Comparison of ENCODE assay signal across 13 cellular contexts in genomic region chr5:139666551-139666950, GRCh38. TPM values are rescaled to one million over a fixed set of nuclear protein-coding genes. Genes with fewer than 3 reads are reported as not detected.
DNase-seq lines count a peak whose midpoint lies in the region; ATAC-seq and TF ChIP-seq lines count a peak whose summit lies in the region.
"Had no signal": no experiment of that assay in that cellular context is flagged by ENCODE, and none has a peak within 500 bp of the region (broad histone marks: within the 10 kb centered on the region; RNA-seq: fewer than 3 reads in every experiment).

No MANE protein-coding gene starts in this region.

- H3K4me3 ChIP-seq in CD8-positive, alpha-beta memory T cell (ENCODE audit: low read length) = no peak overlapping the region
- H3K4me3 ChIP-seq in OCI-LY3 (ENCODE audit: low read length) (no peak overlapping the region), esophagus squamous epithelium (no peak overlapping the region), gastrocnemius medialis (no peak overlapping the region)
- H3K4me3 ChIP-seq: upper lobe of right lung had no signal

- H3K79me2 ChIP-seq in OCI-LY3 (ENCODE audit: low read length) = peaks cover 100% of the 10 kb centered on the region

- H4K20me1 ChIP-seq in OCI-LY3 (ENCODE audit: insufficient read depth, low read length) = peaks cover 47% of the 10 kb centered on the region

- no TSS peak for BruUV-seq in Calu3 (replicated peaks; lab: Mats Ljungman, UMichigan)

- in situ Hi-C loops in gastrocnemius medialis (cut with MboI; ENCODE audit: low sequenced_read_pairs in 4 of 4) = no loop called here

- no peak overlapping the region for H2AFZ ChIP-seq in OCI-LY3 (ENCODE audit: low read depth, low read length)

- no peaks in the 10 kb centered on the region for H3K9me3 Mint-ChIP-seq in CD8-positive, alpha-beta memory T cell
- H3K9me3 Mint-ChIP-seq in Calu3 (ENCODE audit: low read depth, unreplicated experiment) = no peaks in the 10 kb centered on the region
- H3K9me3 Mint-ChIP-seq: T-helper 1 cell treated with Interleukin-12 subunit alpha and Interleukin-12 subunit beta and Interleukin-4 antibody, amounts not matched to agents 30 μg/mL and 1 μg/mL, for 36 hours had no signal

- H3K4me1 ChIP-seq in CD8-positive, alpha-beta memory T cell (ENCODE audit: insufficient read depth, low read length) = peaks cover 52% of the 10 kb centered on the region
- peaks cover 98% of the 10 kb centered on the region for H3K4me1 ChIP-seq in OCI-LY3 (ENCODE audit: low read length)
- H3K4me1 ChIP-seq in esophagus squamous epithelium = peaks cover 41 to 99% (median 49%) of the 10 kb centered on the region in 3 donors
- H3K4me1 ChIP-seq in gastrocnemius medialis = peaks cover 97% of the 10 kb centered on the region in 2 donors

- TF ChIP-seq CTCF in OCI-LY3 (IDR thresholded peaks at IDR 0.05; ENCODE audit: low read depth, low read length) = no peak
- no peak for TF ChIP-seq CTCF in esophagus squamous epithelium (IDR thresholded peaks at IDR 0.05)
- TF ChIP-seq CTCF in gastrocnemius medialis (IDR thresholded peaks at IDR 0.05 in 4 of 5, conservative IDR thresholded peaks at IDR 0.05 in 1 of 5) = no peak
- no peak for TF ChIP-seq CTCF in Calu3 (IDR thresholded peaks at IDR 0.05; ENCODE audit: unreplicated experiment)

- H3K4me3 Mint-ChIP-seq in CD8-positive, alpha-beta memory T cell = peak overlapping the region; percentile 28 to 91 (median 82)
- H3K4me3 Mint-ChIP-seq in Calu3 (ENCODE audit: low read depth, unreplicated experiment) = no peak overlapping the region
- H3K4me3 Mint-ChIP-seq: T-helper 1 cell treated with Interleukin-12 subunit alpha and Interleukin-12 subunit beta and Interleukin-4 antibody, amounts not matched to agents 30 μg/mL and 1 μg/mL, for 36 hours had no signal

- intact Hi-C loops in esophagus squamous epithelium (cut with DNase I) (no loop called here), gastrocnemius medialis (cut with DNase I; ENCODE audit: low total_unique reads) (no loop called here), Calu3 (cut with micrococcal nuclease; ENCODE audit: unreplicated experiment) (no loop called here)

- peak overlapping the region; percentile 64 to 97 (median 91) for H3K27ac Mint-ChIP-seq in CD8-positive, alpha-beta memory T cell
- H3K27ac Mint-ChIP-seq in Calu3 (ENCODE audit: unreplicated experiment) = no peak overlapping the region
- H3K27ac Mint-ChIP-seq: T-helper 1 cell treated with Interleukin-12 subunit alpha and Interleukin-12 subunit beta and Interleukin-4 antibody, amounts not matched to agents 30 μg/mL and 1 μg/mL, for 36 hours had no signal

- H3K27me3 Mint-ChIP-seq in CD8-positive, alpha-beta memory T cell = no peaks in the 10 kb centered on the region
- no peaks in the 10 kb centered on the region for H3K27me3 Mint-ChIP-seq in Calu3 (ENCODE audit: unreplicated experiment)

- H3K9me3 ChIP-seq in CD8-positive, alpha-beta memory T cell (ENCODE audit: low read length) = no peaks in the 10 kb centered on the region
- peaks cover 5% of the 10 kb centered on the region; the same call in 1 of the 2 replicates for H3K9me3 ChIP-seq in OCI-LY3 (ENCODE audit: insufficient read depth, low read length)
- H3K9me3 ChIP-seq in esophagus squamous epithelium = no peaks in the 10 kb centered on the region
- no peaks in the 10 kb centered on the region for H3K9me3 ChIP-seq in gastrocnemius medialis
- H3K9me3 ChIP-seq: upper lobe of right lung had no signal

- WGBS in esophagus squamous epithelium, 2 donors = 72 to 96% methylated on average over 3 to 6 of the region's 7 CpGs

- H3K4me1 Mint-ChIP-seq in CD8-positive, alpha-beta memory T cell = peaks cover 54 to 66% (median 55%) of the 10 kb centered on the region in 3 donors
- peaks cover 64% of the 10 kb centered on the region for H3K4me1 Mint-ChIP-seq in Calu3 (ENCODE audit: low read depth, unreplicated experiment)

- H3K9ac ChIP-seq in OCI-LY3 (ENCODE audit: low read length) = peak overlapping the region; percentile 78; the same call in 1 of the 2 replicates

- no peaks in the 10 kb centered on the region for H3K36me3 ChIP-seq in CD8-positive, alpha-beta memory T cell (ENCODE audit: insufficient read depth, low read length)
- H3K36me3 ChIP-seq in OCI-LY3 (replicated peaks; ENCODE audit: low read depth, low read length) = no peaks in the 10 kb centered on the region
- no peaks in the 10 kb centered on the region for H3K36me3 ChIP-seq in esophagus squamous epithelium
- no peaks in the 10 kb centered on the region for H3K36me3 ChIP-seq in gastrocnemius medialis
- H3K36me3 ChIP-seq: upper lobe of right lung had no signal

- POLR2A ChIA-PET in CD8-positive, alpha-beta memory T cell (lab: Charles Lee) = interaction anchor here (1.2 to 1.4 kb wide), 2 partner anchors 15 to 31 kb away, joined by 3 to 6 read pairs; no protein-coding TSS in a partner anchor

- H3K4me2 ChIP-seq in OCI-LY3 (ENCODE audit: low read length) = peak overlapping the region; percentile 95

- ATAC-seq in gastrocnemius medialis = no peak
- ATAC-seq: upper lobe of right lung had no signal

- no peaks in the 10 kb centered on the region for H3K27me3 ChIP-seq in CD8-positive, alpha-beta memory T cell (ENCODE audit: insufficient read depth, low read length, poor library complexity, severe bottlenecking)
- H3K27me3 ChIP-seq in OCI-LY3 (ENCODE audit: low read depth, low read length) = no peaks in the 10 kb centered on the region
- no peaks in the 10 kb centered on the region for H3K27me3 ChIP-seq in esophagus squamous epithelium
- no peaks in the 10 kb centered on the region for H3K27me3 ChIP-seq in gastrocnemius medialis
- H3K27me3 ChIP-seq: upper lobe of right lung had no signal

- DNase-seq in CD8-positive, alpha-beta memory T cell = no peak
- DNase-seq in esophagus squamous epithelium (lab: John Stamatoyannopoulos, UW) (no peak), gastrocnemius medialis (no peak), NCI-H1092 treated with DMSO at 0.1 percent for 48 hours (lab: John Stamatoyannopoulos, UW) (no peak), Calu3 (no peak), hippocampal formation (lab: John Stamatoyannopoulos, UW) (no peak)
- no peak for DNase-seq in activated CD4-positive, alpha-beta T cell treated with anti-CD3 and anti-CD28 coated beads, Interleukin-2, amount 50 U/mL, for 4 hours
- DNase-seq: cortex of kidney, DMS79 treated with DMSO at 0.1 percent for 48 hours, NCI-H524 treated with DMSO at 0.1 percent for 48 hours, upper lobe of right lung had no signal

- no peak overlapping the region for H3K27ac ChIP-seq in CD8-positive, alpha-beta memory T cell (ENCODE audit: low read depth, low read length)
- H3K27ac ChIP-seq in OCI-LY3 (ENCODE audit: low read length) (peak overlapping the region; percentile 91), esophagus squamous epithelium (peak overlapping the region in 3 of 4 donors; percentile 85 to 96 (median 96)), gastrocnemius medialis (peak overlapping the region; percentile 97 to 99 (median 98))

- CTCF ChIA-PET in CD8-positive, alpha-beta memory T cell (lab: Charles Lee) = interaction anchor here (1.2 to 6.8 kb wide), 3 partner anchors 32 to 102 kb away, joined by 3 to 87 read pairs (median 5); no protein-coding TSS in a partner anchor
- CTCF ChIA-PET in Calu3 (lab: Charles Lee) = interaction anchor here (1.8 to 2.9 kb wide), 2 partner anchors 31 to 33 kb away, joined by 6 to 11 read pairs; no protein-coding TSS in a partner anchor

- TF ChIP-seq POLR2A in esophagus squamous epithelium (IDR thresholded peaks at IDR 0.05) = no peak
- no peak for TF ChIP-seq POLR2A in gastrocnemius medialis (IDR thresholded peaks at IDR 0.05)

- peaks cover 0 to 3% (median 0%) of the 10 kb centered on the region in 3 donors for H3K36me3 Mint-ChIP-seq in CD8-positive, alpha-beta memory T cell
- peaks cover 26% of the 10 kb centered on the region for H3K36me3 Mint-ChIP-seq in Calu3 (ENCODE audit: insufficient read depth, unreplicated experiment)

RNA-seq across cellular contexts. Expression of gene CXXC5, which starts 18.4 kb away (rescaled TPM):
- total RNA-seq in CD8-positive, alpha-beta memory T cell = 1 to 10 TPM; 2.1 to 3.1 TPM
- 67.0 TPM for polyA plus RNA-seq in CD8-positive, alpha-beta memory T cell
- total RNA-seq in esophagus squamous epithelium (10 to 100 TPM; 13.9 to 40.4 (median 22.9) TPM), gastrocnemius medialis (10 to 100 TPM; 38.5 to 83.8 (median 60.9) TPM), Calu3 (2022) (64.1 and 69.1 TPM in 2 replicates)
